Comparison of ENCODE assay signal across 11 cellular contexts in the genomic region with DNA sequence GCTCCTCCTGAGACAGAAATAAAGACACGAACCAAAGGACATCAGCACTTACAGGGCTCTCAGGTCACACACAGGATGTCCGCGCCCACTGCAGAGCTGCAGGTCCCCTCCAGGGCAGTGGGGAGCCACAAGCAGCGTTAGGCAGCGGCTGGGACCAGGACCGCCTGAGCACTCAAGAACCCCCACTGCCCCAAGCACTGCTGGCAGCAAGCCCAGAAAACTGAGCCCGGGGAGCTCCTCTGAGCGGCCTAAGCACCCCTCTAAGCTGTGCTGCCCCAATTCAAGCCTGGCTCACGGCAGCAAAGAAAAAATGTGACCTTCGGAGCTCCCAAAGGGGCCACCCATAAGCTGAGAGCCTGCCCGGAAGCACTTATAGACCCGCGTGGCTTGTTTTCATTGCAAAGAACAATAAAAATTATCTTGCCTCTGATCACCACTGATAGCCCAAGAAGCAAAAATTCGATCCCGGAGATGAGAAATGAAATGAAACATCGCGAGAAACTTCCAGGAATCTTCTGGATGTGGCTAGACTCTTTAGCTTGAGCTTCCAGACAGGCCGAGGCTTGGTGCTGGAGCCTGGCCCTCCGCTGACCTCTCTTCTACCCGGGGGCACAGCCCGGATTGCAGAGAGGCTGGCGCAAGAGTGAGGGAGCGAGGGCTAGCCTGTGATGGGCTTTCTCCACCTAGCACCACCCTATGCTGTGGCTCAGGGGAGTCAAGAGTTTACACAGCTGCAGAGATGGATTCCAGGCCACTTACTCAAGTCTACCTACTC. TPM values are rescaled to one million over a fixed set of nuclear protein-coding genes. Genes with fewer than 3 reads are reported as not detected.
DNase-seq lines count a peak whose midpoint lies in the region; ATAC-seq and TF ChIP-seq lines count a peak whose summit lies in the region.
"Had no signal": no experiment of that assay in that cellular context is flagged by ENCODE, and none has a peak within 500 bp of the region (broad histone marks: within the 10 kb centered on the region; RNA-seq: fewer than 3 reads in every experiment).

No MANE protein-coding gene starts in this region.

- H3K27me3 Mint-ChIP-seq in activated CD8-positive, alpha-beta T cell treated with anti-CD3 and anti-CD28 coated beads for 36 hours = no peaks in the 10 kb centered on the region

- H3K9ac ChIP-seq in IMR-90 (ENCODE audit: low read depth, low read length) = no peak overlapping the region

- peak overlapping the region; percentile 49 for H2BK5ac ChIP-seq in IMR-90 (ENCODE audit: low read depth, low read length, poor library complexity, severe bottlenecking)

- H3K27me3 ChIP-seq in IMR-90 (ENCODE audit: control insufficient read depth, insufficient read depth, low read length) = no peaks in the 10 kb centered on the region
- no peaks in the 10 kb centered on the region for H3K27me3 ChIP-seq in tibial nerve
- H3K27me3 ChIP-seq: neutrophil had no signal

- intact Hi-C loops in IMR-90 (cut with micrococcal nuclease) = no loop called here
- intact Hi-C loops in activated CD8-positive, alpha-beta T cell treated with anti-CD3 and anti-CD28 coated beads for 36 hours (cut with micrococcal nuclease) = no loop called here

- H4K91ac ChIP-seq in IMR-90 (ENCODE audit: insufficient read depth, low read depth, low read length) = no peak overlapping the region

- H3K4me3 Mint-ChIP-seq in activated CD8-positive, alpha-beta T cell treated with anti-CD3 and anti-CD28 coated beads for 36 hours = no peak overlapping the region
- H3K4me3 Mint-ChIP-seq: endodermal cell had no signal

- CTCF ChIA-PET in IMR-90 (lab: Yijun Ruan, JAX) = interaction anchor here (0.5 kb wide), 1 partner anchor 1077 kb away, joined by 4 read pairs; no protein-coding TSS in a partner anchor
- CTCF ChIA-PET in activated CD8-positive, alpha-beta T cell treated with anti-CD3 and anti-CD28 coated beads for 36 hours (lab: Charles Lee) = interaction anchor here (0.9 kb wide), 1 partner anchor 150 kb away, joined by 3 read pairs; no protein-coding TSS in a partner anchor

- dilution Hi-C loops in IMR-90 (cut with HindIII; ENCODE audit: low sequenced_read_pairs, unreplicated experiment) = no loop called here

- BruUV-seq in IMR-90 (replicated peaks; lab: Mats Ljungman, UMichigan) = no TSS peak

- H2BK15ac ChIP-seq in IMR-90 (ENCODE audit: low read depth, low read length) = no peak overlapping the region

- 0 out of 2 replicates have a peak overlapping the region, but pooled peaks have one; percentile 13 for H2BK120ac ChIP-seq in IMR-90 (ENCODE audit: low read depth, low read length)

- H3K36me3 ChIP-seq in IMR-90 (ENCODE audit: control insufficient read depth, insufficient read depth, low read length) = peaks cover 65% of the 10 kb centered on the region
- H3K36me3 ChIP-seq in tibial nerve = peaks cover 0 to 93% (median 10%) of the 10 kb centered on the region in 3 donors

- H3K14ac ChIP-seq in IMR-90 (replicated peaks; ENCODE audit: low read depth, low read length) = no peak overlapping the region

- TF ChIP-seq RAD21 in IMR-90 (IDR thresholded peaks at IDR 0.05; ENCODE audit: low read length) = no peak

- no peak for TF ChIP-seq POLR2A in IMR-90 (IDR thresholded peaks at IDR 0.05; ENCODE audit: low read depth, low read length)
- TF ChIP-seq POLR2A in tibial nerve (IDR thresholded peaks at IDR 0.05) = no peak

- H3K4me1 ChIP-seq in IMR-90 (ENCODE audit: control insufficient read depth, insufficient read depth, low read length) (peaks cover 18% of the 10 kb centered on the region), tibial nerve (peaks cover 0 to 72% (median 12%) of the 10 kb centered on the region in 4 donors)

- TF ChIP-seq CTCF in IMR-90 (conservative IDR thresholded peaks at IDR 0.05; ENCODE audit: low read depth, low read length) (no peak), tibial nerve (IDR thresholded peaks at IDR 0.05) (no peak)
- no peak for TF ChIP-seq CTCF in activated CD8-positive, alpha-beta T cell treated with anti-CD3 and anti-CD28 coated beads for 36 hours (IDR thresholded peaks at IDR 0.05)

- H3K23ac ChIP-seq in IMR-90 (ENCODE audit: low read depth, low read length) = no peak overlapping the region

- H4K8ac ChIP-seq in IMR-90 (ENCODE audit: low read depth in 2 of 2, low read length in 2 of 2) = no peak overlapping the region

- H3K4ac ChIP-seq in IMR-90 (ENCODE audit: low read depth, low read length) = no peak overlapping the region

- H3K27ac ChIP-seq in IMR-90 (ENCODE audit: insufficient read depth, low read length) = no peak overlapping the region
- peak overlapping the region in 3 of 4 donors; percentile 2 to 73 (median 36) for H3K27ac ChIP-seq in tibial nerve
- H3K27ac ChIP-seq: neutrophil had no signal

- peak overlapping the region; percentile 85 for H2AK9ac ChIP-seq in IMR-90 (replicated peaks; ENCODE audit: low read depth, low read length, poor library complexity)

- H4K5ac ChIP-seq in IMR-90 (ENCODE audit: low read depth, low read length) = no peak overlapping the region

- POLR2A ChIA-PET in IMR-90 (lab: Charles Lee; ENCODE audit: unreplicated experiment) = no interaction called here
- POLR2A ChIA-PET in activated CD8-positive, alpha-beta T cell treated with anti-CD3 and anti-CD28 coated beads for 36 hours (lab: Charles Lee) = no interaction called here

- H2BK20ac ChIP-seq in IMR-90 (ENCODE audit: low read depth, low read length) = no peak overlapping the region

- H3K27ac Mint-ChIP-seq in activated CD8-positive, alpha-beta T cell treated with anti-CD3 and anti-CD28 coated beads for 36 hours = no peak overlapping the region
- H3K27ac Mint-ChIP-seq: endodermal cell had no signal

- H3K56ac ChIP-seq in IMR-90 (ENCODE audit: extremely low read depth, insufficient read depth, low read length) = no peak overlapping the region

- no peak overlapping the region for H2AK5ac ChIP-seq in IMR-90 (ENCODE audit: low read depth, low read length)

- H3K4me1 Mint-ChIP-seq in activated CD8-positive, alpha-beta T cell treated with anti-CD3 and anti-CD28 coated beads for 36 hours (ENCODE audit: low read depth) = peaks cover 15% of the 10 kb centered on the region

- in situ Hi-C loops in IMR-90 (cut with MboI; ENCODE audit: low sequenced_read_pairs) = no loop called here

- no peak overlapping the region for H3K4me2 ChIP-seq in IMR-90 (ENCODE audit: low read depth, low read length)

- H3K4me3 ChIP-seq in IMR-90 (ENCODE audit: insufficient read depth, low read depth, low read length) = no peak overlapping the region
- H3K4me3 ChIP-seq in tibial nerve = no peak overlapping the region

- peaks cover 10% of the 10 kb centered on the region; the same call in 1 of the 2 replicates for H3K9me1 ChIP-seq in IMR-90 (ENCODE audit: insufficient read depth, low read length)

- no peak for ATAC-seq in IMR-90 (ENCODE audit: low read depth)
- ATAC-seq in activated CD8-positive, alpha-beta T cell treated with anti-CD3 and anti-CD28 coated beads for 36 hours = no peak

- H3K36me3 Mint-ChIP-seq in activated CD8-positive, alpha-beta T cell treated with anti-CD3 and anti-CD28 coated beads for 36 hours (ENCODE audit: low read depth) = peaks cover 19% of the 10 kb centered on the region

- H3K9me3 Mint-ChIP-seq in activated CD8-positive, alpha-beta T cell treated with anti-CD3 and anti-CD28 coated beads for 36 hours = no peaks in the 10 kb centered on the region
- H3K9me3 Mint-ChIP-seq: endodermal cell had no signal

- no peak overlapping the region for H3K18ac ChIP-seq in IMR-90 (ENCODE audit: low read depth, low read length)

- TF ChIP-seq EP300 in tibial nerve (IDR thresholded peaks at IDR 0.05) = peak in 1 of 2 donors; percentile 43

- H3K9me3 ChIP-seq in IMR-90 (ENCODE audit: control insufficient read depth, insufficient read depth, low read length) (no peaks in the 10 kb centered on the region), tibial nerve (no peaks in the 10 kb centered on the region)
- H3K9me3 ChIP-seq: neutrophil had no signal

- H3K79me1 ChIP-seq in IMR-90 (ENCODE audit: low read depth in 1 of 2, low read length in 2 of 2) = peaks cover 34 to 88% of the 10 kb centered on the region in 2 experiments

- 64% methylated on average over 11 of the region's 23 CpGs; no CpG with 5 or more reads in 1 of the 2 experiments for WGBS in IMR-90 (ENCODE audit: extremely low coverage in 2 of 2, insufficient read length in 1 of 2), 2 experiments
- WGBS in tibial nerve, 2 donors = 38 to 40% methylated on average over 19 to 23 of the region's 23 CpGs

- DNase-seq in IMR-90 (peak; percentile 70), amniotic epithelial cell (ENCODE audit: low read depth) (peak; percentile 73), kidney tubule cell (ENCODE audit: low spot score) (peak; percentile 31), tibial nerve (ENCODE audit: low spot score in 2 of 2) (peak; percentile 45 to 53), activated gamma-delta T cell treated with Interleukin-2 at 50 U/mL for 16 hours (no peak), NCI-H526 treated with DMSO at 0.1 percent for 48 hours (lab: John Stamatoyannopoulos, UW) (no peak)
- DNase-seq in activated CD8-positive, alpha-beta T cell treated with anti-CD3 and anti-CD28 coated beads for 36 hours = no peak
- DNase-seq: endodermal cell; NCI-H1930; stimulated activated CD4-positive, alpha-beta T cell treated with anti-CD3 and anti-CD28 coated beads, Interleukin-4, amount 100 ng/mL, for 24 hours had no signal

- 0 out of 2 replicates have a peak, but pooled peaks cover under 1% of the 10 kb centered on the region for H4K20me1 ChIP-seq in IMR-90 (ENCODE audit: insufficient read depth, low read length)

- H2AFZ ChIP-seq in IMR-90 (replicated peaks; ENCODE audit: low read length, poor library complexity) = peak overlapping the region; percentile 34

TF ChIP-seq in IMR-90, 13 proteins besides CTCF, POLR2A, EP300 and RAD21 (continues in another document):
- TF ChIP-seq BHLHE40 (IDR thresholded peaks at IDR 0.05; ENCODE audit: low read depth, low read length) = no peak
- no peak for TF ChIP-seq RCOR1 (IDR thresholded peaks at IDR 0.05; ENCODE audit: insufficient replicate concordance, low read length)
- no peak for TF ChIP-seq CEBPB (IDR thresholded peaks at IDR 0.05; ENCODE audit: low read depth, low read length)

RNA-seq across cellular contexts. Expression of a gene that starts 6.3 kb away (rescaled TPM):
- total RNA-seq in IMR-90 (2012; rRNA removed) (12.2 and 12.4 TPM in 2 replicates), tibial nerve (100 to 1,000 TPM in 1 of 4 donors, 10 to 100 TPM in 3; 53.9 to 134 (median 68.0) TPM)
- polyA plus RNA-seq in IMR-90 (2012; rRNA removed) = 33.0 and 37.3 TPM in 2 replicates
- polyA plus RNA-seq in IMR-90 (2012; cell fraction: cytosol; rRNA removed) = 27.1 and 46.5 TPM in 2 replicates
- 36.9 and 57.3 TPM in 2 replicates for polyA plus RNA-seq in IMR-90 (2012; cell fraction: nucleus; rRNA removed; ENCODE audit: low replicate concordance)
- 10 to 100 TPM; 60.4 to 64.0 TPM for total RNA-seq in activated CD8-positive, alpha-beta T cell treated with anti-CD3 and anti-CD28 coated beads for 36 hours

RNA-seq across cellular contexts. Expression of a gene that starts 47.2 kb away (rescaled TPM):
- total RNA-seq in IMR-90 (2012; rRNA removed) (160 and 203 TPM in 2 replicates), tibial nerve (10 to 100 TPM; 33.5 to 48.7 (median 41.5) TPM)
- polyA plus RNA-seq in IMR-90 (2012; rRNA removed) = 310 and 381 TPM in 2 replicates
- polyA plus RNA-seq in IMR-90 (2012; cell fraction: cytosol; rRNA removed) = 436 and 568 TPM in 2 replicates
- 93.6 and 181 TPM in 2 replicates for polyA plus RNA-seq in IMR-90 (2012; cell fraction: nucleus; rRNA removed; ENCODE audit: low replicate concordance)
- 10 to 100 TPM; 58.3 to 62.1 TPM for total RNA-seq in activated CD8-positive, alpha-beta T cell treated with anti-CD3 and anti-CD28 coated beads for 36 hours

Comparison
In these comparisons a context has a peak if more than half of its experiments do, and no peak if none do; other contexts are left out.
1. DNase-seq: peak in IMR-90 (single experiment), amniotic epithelial cell (single experiment), kidney tubule cell (single experiment) and tibial nerve (2 of 2); none in activated gamma-delta T cell treated with Interleukin-2 at 50 U/mL for 16 hours (single experiment), NCI-H526 treated with DMSO at 0.1 percent for 48 hours (single experiment) and activated CD8-positive, alpha-beta T cell treated with anti-CD3 and anti-CD28 coated beads for 36 hours (single experiment).